ENCODE assay signal across 8 cellular contexts in genomic region chr4:98260579-98261290, GRCh38. TPM values are rescaled to one million over a fixed set of nuclear protein-coding genes. Genes with fewer than 3 reads are reported as not detected.
DNase-seq lines count a peak whose midpoint lies in the region; TF ChIP-seq lines count a peak whose summit lies in the region.

No MANE protein-coding gene starts in this region.

- H3K4me1 ChIP-seq in neural progenitor cell: peaks cover 19% of the 10 kb centered on the region
- peaks cover 4 to 36% (median 18%) of the 10 kb centered on the region in 4 donors for H3K4me1 ChIP-seq in stomach

- POLR2A ChIA-PET in RWPE1 (lab: Yijun Ruan, JAX; ENCODE audit: low non-redundant PET): interaction anchor here (0.6 kb wide), 3 partner anchors 10 to 228 kb away, joined by 3 to 4 read pairs (median 3); no protein-coding TSS in a partner anchor

- peaks cover 59% of the 10 kb centered on the region for H3K79me2 ChIP-seq in neural progenitor cell (ENCODE audit: low read depth)

- TF ChIP-seq POLR2A in stomach (IDR thresholded peaks at IDR 0.05): peak in 2 of 4 donors; percentile 78 to 87

- H3K9me3 ChIP-seq in neural progenitor cell (ENCODE audit: low read depth) (no peaks in the 10 kb centered on the region), stomach (no peaks in the 10 kb centered on the region)

- no peaks in the 10 kb centered on the region for H3K27me3 ChIP-seq in neural progenitor cell
- no peaks in the 10 kb centered on the region for H3K27me3 ChIP-seq in stomach

- peak overlapping the region; percentile 75 for H2AFZ ChIP-seq in neural progenitor cell (replicated peaks)

- no peaks in the 10 kb centered on the region for H3K36me3 ChIP-seq in neural progenitor cell
- H3K36me3 ChIP-seq in stomach: no peaks in the 10 kb centered on the region

- peaks cover 2% of the 10 kb centered on the region for H3K36me3 Mint-ChIP-seq in neural progenitor cell

- TF ChIP-seq EP300 in stomach (IDR thresholded peaks at IDR 0.05): no peak

- peak overlapping the region; percentile 96 for H3K27ac ChIP-seq in RWPE1
- peak overlapping the region; percentile 98 for H3K27ac ChIP-seq in neural progenitor cell
- peak overlapping the region; percentile 94 to 99 (median 97) for H3K27ac ChIP-seq in stomach

- peaks cover 21% of the 10 kb centered on the region for H3F3A ChIP-seq in neural progenitor cell (ENCODE audit: low read depth)

- peak overlapping the region; percentile 89 for H3K27ac Mint-ChIP-seq in neural progenitor cell

- peaks cover 2% of the 10 kb centered on the region for H3K27me3 Mint-ChIP-seq in neural progenitor cell (ENCODE audit: insufficient read depth, low read depth)

- H3K4me3 Mint-ChIP-seq in neural progenitor cell: peak overlapping the region; percentile 95

- CTCF ChIA-PET in RWPE1 (lab: Yijun Ruan, JAX): interaction anchor here (0.5 to 0.7 kb wide), 5 partner anchors 24 to 1816 kb away, joined by 3 to 4 read pairs (median 3); no protein-coding TSS in a partner anchor

- H4K20me1 ChIP-seq in neural progenitor cell (ENCODE audit: low read depth): no peaks in the 10 kb centered on the region

- H3K9ac ChIP-seq in neural progenitor cell: peak overlapping the region; percentile 92

- DNase-seq in G401 (ENCODE audit: low spot score): peak; percentile 95
- peak; percentile 95 for DNase-seq in H4 (ENCODE audit: low spot score)
- DNase-seq in LHCN-M2 (ENCODE audit: low read depth): peak; percentile 95
- peak; percentile 94 for DNase-seq in RWPE1 (ENCODE audit: low spot score)
- peak; percentile 90 for DNase-seq in activated gamma-delta T cell treated with Interleukin-2 at 50 U/mL for 16 hours
- peak; percentile 96 for DNase-seq in fibroblast of villous mesenchyme (ENCODE audit: low read depth)
- peak; percentile 97 for DNase-seq in neural progenitor cell (ENCODE audit: low spot score)
- peak; percentile 94 for DNase-seq in stomach

- H3K4me2 ChIP-seq in neural progenitor cell: peak overlapping the region; percentile 89

- intact Hi-C loops in stomach (cut with DNase I; ENCODE audit: low total_unique reads): no loop called here

- in situ Hi-C loops in G401 (cut with HindIII; ENCODE audit: low sequenced_read_pairs): no loop called here

- H3K4me3 ChIP-seq in fibroblast of villous mesenchyme (ENCODE audit: low read depth, low read length): peak overlapping the region; percentile 76
- H3K4me3 ChIP-seq in neural progenitor cell: peak overlapping the region; percentile 98
- peak overlapping the region; percentile 81 to 96 (median 83) for H3K4me3 ChIP-seq in stomach

- no peaks in the 10 kb centered on the region for H3K9me3 Mint-ChIP-seq in neural progenitor cell

- WGBS in stomach, 5 donors: 0 to 1% (median 0%) methylated on average over 40 to 59 of the region's 59 CpGs

- TF ChIP-seq CTCF in RWPE1 (conservative IDR thresholded peaks at IDR 0.05; ENCODE audit: low read depth) (no peak), fibroblast of villous mesenchyme (IDR thresholded peaks at IDR 0.05; ENCODE audit: insufficient read depth, low read depth, low read length) (no peak), neural progenitor cell (IDR thresholded peaks at IDR 0.05) (no peak), stomach (IDR thresholded peaks at IDR 0.05) (no peak)

- peaks cover 20% of the 10 kb centered on the region for H3K4me1 Mint-ChIP-seq in neural progenitor cell

RNA-seq across cellular contexts. Expression of gene RAP1GDS1, which starts 0.4 kb away (rescaled TPM):
- total RNA-seq in G401 (2014; rRNA removed; shearing (Covaris generic)): 34.6 and 71.2 TPM in 2 replicates
- total RNA-seq in H4 (2014; rRNA removed; shearing (Covaris generic)): 37.2 and 41.5 TPM in 2 replicates
- 113 and 116 TPM in 2 replicates for total RNA-seq in LHCN-M2 (2014; rRNA removed)
- polyA plus RNA-seq in LHCN-M2 (2012): 49.1 TPM
- total RNA-seq in fibroblast of villous mesenchyme: 78.6 and 82.5 TPM in 2 replicates
- total RNA-seq in neural progenitor cell (ENCODE audit: low replicate concordance): 37.4 and 65.1 TPM in 2 replicates
- 10 to 100 TPM in 3 of 5 donors, 1 to 10 TPM in 2; 8.7 to 49.9 (median 20.0) TPM for total RNA-seq in stomach
- polyA plus RNA-seq in stomach: 10 to 100 TPM; 11.4 to 14.9 (median 12.8) TPM

Comparison
In these comparisons a context has a peak if more than half of its experiments do, and no peak if none do; other contexts are left out.
1. Peak in every context shown above with its lines: DNase-seq, H3K4me3 ChIP-seq and H3K27ac ChIP-seq.